In the genomic region with DNA sequence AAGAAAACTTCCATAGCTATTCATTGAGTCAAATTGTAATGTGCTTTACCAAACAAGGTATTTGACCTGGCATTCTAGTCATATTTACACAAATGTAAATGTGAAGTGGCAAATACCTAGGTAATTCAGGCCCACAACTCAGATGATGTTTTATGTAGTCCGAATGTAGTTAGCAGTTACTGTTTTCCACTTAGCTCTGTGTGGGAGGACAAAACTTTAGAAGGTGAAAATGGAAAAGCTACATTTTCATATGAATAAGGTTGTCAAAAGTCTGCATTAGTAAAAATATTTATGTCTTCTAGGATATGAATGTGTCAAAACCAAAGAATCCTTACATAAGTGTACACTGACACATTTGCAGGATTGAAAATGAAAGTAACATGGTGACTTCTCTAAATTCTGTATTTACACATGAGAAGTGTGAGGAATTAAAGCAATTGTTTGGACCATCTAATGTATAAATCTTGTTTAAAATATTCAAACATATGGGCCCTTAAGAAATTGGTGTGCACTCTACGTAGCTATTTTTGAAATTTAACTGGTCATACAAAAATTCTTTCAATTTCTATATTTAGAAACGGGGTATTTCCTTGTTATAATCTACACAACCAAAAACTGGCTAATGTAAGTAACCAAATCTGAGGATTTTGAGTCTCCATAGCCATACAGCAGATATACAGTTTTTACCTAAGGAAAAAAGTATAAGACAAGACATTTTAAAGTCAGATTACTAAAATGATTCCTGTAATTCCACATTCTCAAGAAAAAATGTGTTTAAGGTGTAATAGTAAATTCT, we compare ENCODE assay signal across 8 cellular contexts. TPM values are rescaled to one million over a fixed set of nuclear protein-coding genes. Genes with fewer than 3 reads are reported as not detected.
DNase-seq lines count a peak whose midpoint lies in the region; ATAC-seq and TF ChIP-seq lines count a peak whose summit lies in the region.

No MANE protein-coding gene starts in this region.

- H3K9me3 ChIP-seq in stomach smooth muscle (ENCODE audit: control insufficient read depth in 2 of 2, low read length in 2 of 2), result no peaks in the 10 kb centered on the region

- no peak for TF ChIP-seq CTCF in WTC11 (IDR thresholded peaks at IDR 0.05)

- CTCF ChIA-PET in WTC11 (lab: Charles Lee), result interaction anchor here (1.4 to 1.7 kb wide), 2 partner anchors 15 kb away, joined by 4 to 9 read pairs; no protein-coding TSS in a partner anchor

- H3K27me3 ChIP-seq in stomach smooth muscle (ENCODE audit: control insufficient read depth in 1 of 2, insufficient read depth in 2 of 2, low read length in 2 of 2), result no peaks in the 10 kb centered on the region

- peaks cover 38% of the 10 kb centered on the region for H3K36me3 Mint-ChIP-seq in WTC11

- ATAC-seq in WTC11 (no peak), HG03520 (IDR thresholded peaks at IDR 0.05; ENCODE audit: unreplicated experiment) (no peak), left lobe of liver (no peak)

- peaks cover 45% of the 10 kb centered on the region for H3K4me1 Mint-ChIP-seq in WTC11

- DNase-seq in DMS53 treated with DMSO at 0.1 percent for 48 hours (lab: John Stamatoyannopoulos, UW; ENCODE audit: unreplicated experiment) (peak; percentile 79), LHCN-M2 (ENCODE audit: low read depth) (peak; percentile 66), WTC11 (ENCODE audit: low spot score) (no peak), germinal center (ENCODE audit: low spot score) (peak; percentile 21), putamen (ENCODE audit: low spot score) (no peak), left lobe of liver (ENCODE audit: low spot score) (no peak)

- peak overlapping the region in 1 of 2 donors; percentile 70 for H3K9ac ChIP-seq in stomach smooth muscle (ENCODE audit: low read length in 2 of 2)

- H3K27ac Mint-ChIP-seq in WTC11, result no peak overlapping the region

- H3K4me3 Mint-ChIP-seq in WTC11, result peak overlapping the region; percentile 79

- POLR2A ChIA-PET in WTC11 (lab: Charles Lee), result interaction anchor here (0.6 kb wide), 1 partner anchor 82 kb away, joined by 4 read pairs; no protein-coding TSS in a partner anchor

- H3K4me1 ChIP-seq in stomach smooth muscle (ENCODE audit: control insufficient read depth, insufficient read depth, low read length), result peaks cover 19% of the 10 kb centered on the region

- peak overlapping the region; percentile 86 to 92 for H3K4me3 ChIP-seq in stomach smooth muscle (ENCODE audit: low read length in 2 of 2)

- H3K27ac ChIP-seq in stomach smooth muscle (ENCODE audit: low read length), result peak overlapping the region; percentile 86

- H3K36me3 ChIP-seq in stomach smooth muscle (ENCODE audit: control insufficient read depth in 2 of 2, insufficient read depth in 2 of 2, low read length in 2 of 2), result peaks cover 3 to 8% of the 10 kb centered on the region in 2 donors

- no peaks in the 10 kb centered on the region for H3K9me3 Mint-ChIP-seq in WTC11

- H3K27me3 Mint-ChIP-seq in WTC11 (ENCODE audit: low read depth), result peaks cover 19% of the 10 kb centered on the region

TF ChIP-seq in WTC11, 78 proteins besides CTCF, POLR2A, EP300 and RAD21:
- TF ChIP-seq, protein P1, sequence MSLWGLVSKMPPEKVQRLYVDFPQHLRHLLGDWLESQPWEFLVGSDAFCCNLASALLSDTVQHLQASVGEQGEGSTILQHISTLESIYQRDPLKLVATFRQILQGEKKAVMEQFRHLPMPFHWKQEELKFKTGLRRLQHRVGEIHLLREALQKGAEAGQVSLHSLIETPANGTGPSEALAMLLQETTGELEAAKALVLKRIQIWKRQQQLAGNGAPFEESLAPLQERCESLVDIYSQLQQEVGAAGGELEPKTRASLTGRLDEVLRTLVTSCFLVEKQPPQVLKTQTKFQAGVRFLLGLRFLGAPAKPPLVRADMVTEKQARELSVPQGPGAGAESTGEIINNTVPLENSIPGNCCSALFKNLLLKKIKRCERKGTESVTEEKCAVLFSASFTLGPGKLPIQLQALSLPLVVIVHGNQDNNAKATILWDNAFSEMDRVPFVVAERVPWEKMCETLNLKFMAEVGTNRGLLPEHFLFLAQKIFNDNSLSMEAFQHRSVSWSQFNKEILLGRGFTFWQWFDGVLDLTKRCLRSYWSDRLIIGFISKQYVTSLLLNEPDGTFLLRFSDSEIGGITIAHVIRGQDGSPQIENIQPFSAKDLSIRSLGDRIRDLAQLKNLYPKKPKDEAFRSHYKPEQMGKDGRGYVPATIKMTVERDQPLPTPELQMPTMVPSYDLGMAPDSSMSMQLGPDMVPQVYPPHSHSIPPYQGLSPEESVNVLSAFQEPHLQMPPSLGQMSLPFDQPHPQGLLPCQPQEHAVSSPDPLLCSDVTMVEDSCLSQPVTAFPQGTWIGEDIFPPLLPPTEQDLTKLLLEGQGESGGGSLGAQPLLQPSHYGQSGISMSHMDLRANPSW (CRISPR knock-in tag; conservative IDR thresholded peaks at IDR 0.05; ENCODE audit: low read depth), result no peak
- TF ChIP-seq ZNF416 (CRISPR knock-in tag; IDR thresholded peaks at IDR 0.05), result no peak
- TF ChIP-seq NR3C1 (CRISPR knock-in tag; conservative IDR thresholded peaks at IDR 0.05; ENCODE audit: low read depth), result no peak
- no peak for TF ChIP-seq NR1H2 (CRISPR knock-in tag; IDR thresholded peaks at IDR 0.05)
- TF ChIP-seq SOX15 (CRISPR knock-in tag; IDR thresholded peaks at IDR 0.05), result no peak

RNA-seq across cellular contexts. Expression of gene CDKN1B, which starts 5.4 kb away (rescaled TPM):
- 21.2 and 27.4 TPM in 2 replicates for total RNA-seq in LHCN-M2 (2014; rRNA removed)
- 9.2 TPM for polyA plus RNA-seq in LHCN-M2 (2012)
- total RNA-seq in WTC11 (2021), result 34.2 to 38.4 TPM (median 34.8 TPM) in 3 replicates
- 25.5 TPM for total RNA-seq in left lobe of liver

RNA-seq across cellular contexts. Expression of gene GPR19, which starts 26.6 kb away (rescaled TPM):
- total RNA-seq in LHCN-M2 (2014; rRNA removed), result 0.34 and 0.64 TPM in 2 replicates
- 0.09 TPM for polyA plus RNA-seq in LHCN-M2 (2012)
- total RNA-seq in WTC11 (2021), result 10.4 to 16.4 TPM (median 14.2 TPM) in 3 replicates
- 0.18 TPM for total RNA-seq in left lobe of liver

Comparison
In these comparisons a context has a peak if more than half of its experiments do, and no peak if none do; other contexts are left out.
1. DNase-seq: peak in DMS53 treated with DMSO at 0.1 percent for 48 hours (single experiment), LHCN-M2 (single experiment) and germinal center (single experiment); none in WTC11 (single experiment), putamen (single experiment) and left lobe of liver (single experiment).